ENCODE assay signal across 1 cellular context in genomic region chr10:5530846-5531557, GRCh38.
TF ChIP-seq lines count a peak whose summit lies in the region.

No MANE protein-coding gene starts in this region.

TF ChIP-seq in HepG2, 621 proteins besides CTCF, POLR2A, EP300 and RAD21:
- TF ChIP-seq ZNF687 (CRISPR knock-in tag; IDR thresholded peaks at IDR 0.05) = peak; percentile 12; the same call in 1 of the 2 replicates
- no peak for TF ChIP-seq ZNF580 (CRISPR knock-in tag; IDR thresholded peaks at IDR 0.05; ENCODE audit: borderline replicate concordance, low read depth)
- TF ChIP-seq ZNF460 (CRISPR knock-in tag; IDR thresholded peaks at IDR 0.05; ENCODE audit: borderline replicate concordance) = no peak
- no peak for TF ChIP-seq ZBTB10 (CRISPR knock-in tag; IDR thresholded peaks at IDR 0.05; ENCODE audit: borderline replicate concordance)
